ENCODE assay signal across 1 cellular context in the genomic region with DNA sequence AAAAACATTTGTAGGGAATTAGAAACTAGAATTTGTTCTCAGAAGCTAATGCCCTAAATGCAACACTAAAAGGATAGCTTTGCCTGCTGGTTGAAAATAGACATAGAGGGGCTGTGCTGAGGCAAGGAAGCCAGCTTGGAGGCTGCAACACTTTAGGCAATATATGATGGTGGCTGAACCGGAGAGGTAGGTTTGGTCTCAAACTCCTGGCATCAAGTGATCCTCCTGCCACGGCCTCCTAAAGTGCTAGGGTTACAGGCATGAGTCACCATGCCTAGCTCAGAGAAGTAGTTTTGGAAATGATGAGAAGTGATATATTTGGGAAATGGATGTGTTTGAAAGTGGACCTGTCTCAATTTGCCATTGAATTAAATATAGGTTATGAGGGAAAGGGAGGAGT.
TF ChIP-seq lines count a peak whose summit lies in the region.

No MANE protein-coding gene starts in this region.

TF ChIP-seq in K562, 482 proteins besides CTCF, POLR2A, EP300 and RAD21 (continued from another document):
- TF ChIP-seq, protein P1, sequence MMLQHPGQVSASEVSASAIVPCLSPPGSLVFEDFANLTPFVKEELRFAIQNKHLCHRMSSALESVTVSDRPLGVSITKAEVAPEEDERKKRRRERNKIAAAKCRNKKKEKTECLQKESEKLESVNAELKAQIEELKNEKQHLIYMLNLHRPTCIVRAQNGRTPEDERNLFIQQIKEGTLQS (IDR thresholded peaks at IDR 0.05), result 0 out of 2 replicates have a peak, but pooled peaks have one; percentile 18
- TF ChIP-seq, protein P1 (CRISPR knock-in tag; conservative IDR thresholded peaks at IDR 0.05), result no peak
TF ChIP-seq in K562: peak in this region for 1.
